17 cellular contexts compared by ENCODE assay signal in genomic region chr22:45493286-45493771, GRCh38. TPM values are rescaled to one million over a fixed set of nuclear protein-coding genes. Genes with fewer than 3 reads are reported as not detected.
A peak's percentile ranks its signal among the peaks of the same experiment; 100 is the strongest.
DNase-seq lines count a peak whose midpoint lies in the region; ATAC-seq and TF ChIP-seq lines count a peak whose summit lies in the region.
"Had no signal": no experiment of that assay in that cellular context is flagged by ENCODE, and none has a peak within 500 bp of the region (broad histone marks: within the 10 kb centered on the region; RNA-seq: fewer than 3 reads in every experiment).

No MANE protein-coding gene starts in this region.

- TF ChIP-seq CTCF in chondrocyte (IDR thresholded peaks at IDR 0.05) (no peak), spleen (IDR thresholded peaks at IDR 0.05 in 8 of 11, conservative IDR thresholded peaks at IDR 0.05 in 3 of 11) (no peak), type B pancreatic cell (conservative IDR thresholded peaks at IDR 0.05) (no peak)

- H3K36me3 ChIP-seq in spleen, result no peaks in the 10 kb centered on the region
- H3K36me3 ChIP-seq in CD4-positive, alpha-beta memory T cell (ENCODE audit: insufficient read depth, low read length), result no peaks in the 10 kb centered on the region
- H3K36me3 ChIP-seq: Peyer's patch, stomach had no signal

- H3K9me3 ChIP-seq in right cardiac atrium (ENCODE audit: control insufficient read depth, low read length) (no peaks in the 10 kb centered on the region), spleen (no peaks in the 10 kb centered on the region)
- no peaks in the 10 kb centered on the region for H3K9me3 ChIP-seq in CD4-positive, alpha-beta memory T cell (ENCODE audit: control insufficient read depth in 1 of 2, low read length in 2 of 2)
- H3K9me3 ChIP-seq: Peyer's patch, stomach had no signal

- peak overlapping the region; percentile 57 for H3K27ac ChIP-seq in right cardiac atrium (ENCODE audit: low read length)
- peak overlapping the region in 3 of 8 donors; percentile 23 to 48 (median 26) for H3K27ac ChIP-seq in spleen
- no peak overlapping the region for H3K27ac ChIP-seq in CD4-positive, alpha-beta memory T cell (ENCODE audit: low read depth, low read length)

- peak; percentile 46; the same call in 1 of the 2 replicates for TF ChIP-seq EP300 in Ishikawa (IDR thresholded peaks at IDR 0.05; ENCODE audit: borderline replicate concordance)

- H3K4me1 ChIP-seq in right cardiac atrium (ENCODE audit: control insufficient read depth, insufficient read depth, low read length), result peaks cover 6% of the 10 kb centered on the region
- H3K4me1 ChIP-seq in spleen, result peaks cover 0 to 7% (median 0%) of the 10 kb centered on the region in 6 donors
- H3K4me1 ChIP-seq in CD4-positive, alpha-beta memory T cell (ENCODE audit: insufficient read depth, low read length), result no peaks in the 10 kb centered on the region
- H3K4me1 ChIP-seq: Peyer's patch had no signal

- H3K4me3 Mint-ChIP-seq in chondrocyte (ENCODE audit: unreplicated experiment) (no peak overlapping the region), type B pancreatic cell (no peak overlapping the region)
- H3K4me3 Mint-ChIP-seq in CD4-positive, alpha-beta memory T cell, result peak overlapping the region in 1 of 8 donors; percentile 21
- H3K4me3 Mint-ChIP-seq: activated CD4-positive, alpha-beta memory T cell treated with anti-CD3 and anti-CD28 coated beads, Interleukin-2, amount 10 ng/mL, durations not matched to agents 7 days and 5 days; CD4-positive, CD25-positive, alpha-beta regulatory T cell had no signal

- H3K27me3 Mint-ChIP-seq in chondrocyte (ENCODE audit: low read depth), result no peaks in the 10 kb centered on the region
- no peaks in the 10 kb centered on the region for H3K27me3 Mint-ChIP-seq in type B pancreatic cell
- H3K27me3 Mint-ChIP-seq in CD4-positive, alpha-beta memory T cell, result peaks cover 18 to 26% of the 10 kb centered on the region in 2 donors

- TF ChIP-seq POLR2A in spleen (IDR thresholded peaks at IDR 0.05), result no peak

- intact Hi-C loops in right cardiac atrium (cut with DNase I), result no loop called here
- intact Hi-C loops in spleen (cut with DNase I; ENCODE audit: low total_unique reads), result no loop called here
- intact Hi-C loops in CD4-positive, alpha-beta memory T cell (cut with micrococcal nuclease), result no loop called here

- H3K27ac Mint-ChIP-seq in chondrocyte (ENCODE audit: unreplicated experiment), result peak overlapping the region; percentile 55
- no peak overlapping the region for H3K27ac Mint-ChIP-seq in type B pancreatic cell
- H3K27ac Mint-ChIP-seq in CD4-positive, alpha-beta memory T cell, result peak overlapping the region in 1 of 7 donors; percentile 17
- H3K27ac Mint-ChIP-seq: activated CD4-positive, alpha-beta memory T cell treated with anti-CD3 and anti-CD28 coated beads, Interleukin-2, amount 10 ng/mL, durations not matched to agents 7 days and 5 days; H9 had no signal

- H3K4me1 Mint-ChIP-seq in chondrocyte (ENCODE audit: low read depth) (peaks cover 34% of the 10 kb centered on the region), type B pancreatic cell (ENCODE audit: unreplicated experiment) (peaks cover 32% of the 10 kb centered on the region)
- H3K4me1 Mint-ChIP-seq in CD4-positive, alpha-beta memory T cell, result peaks cover 0 to 4% (median 2%) of the 10 kb centered on the region in 4 donors

- POLR2A ChIA-PET in CD4-positive, alpha-beta memory T cell (lab: Charles Lee; ENCODE audit: partially characterized antibody), result no interaction called here

- DNase-seq in chondrocyte (ENCODE audit: low spot score) (no peak), right cardiac atrium (peak; percentile 72 to 80 (median 73)), spleen (peak; percentile 15), RKO (ENCODE audit: low spot score) (no peak), kidney glomerular epithelial cell (lab: John Stamatoyannopoulos, UW) (no peak), type B pancreatic cell (ENCODE audit: extremely low spot score, unreplicated experiment) (no peak)
- no peak for DNase-seq in CD4-positive, alpha-beta memory T cell
- DNase-seq: activated CD4-positive, alpha-beta memory T cell treated with anti-CD3 and anti-CD28 coated beads, Interleukin-2, amount 10 ng/mL, durations not matched to agents 7 days and 5 days; activated effector memory CD4-positive, alpha-beta T cell treated with anti-CD3 and anti-CD28 coated beads, Interleukin-2, amount 50 U/mL, for 16 hours; CD4-positive, CD25-positive, alpha-beta regulatory T cell; central memory CD4-positive, alpha-beta T cell; H9; NCI-H1092; NCI-H510A; stomach had no signal

- TF ChIP-seq RAD21 in Ishikawa (IDR thresholded peaks at IDR 0.05; ENCODE audit: low read depth), result no peak

- H3K9me3 Mint-ChIP-seq in chondrocyte (ENCODE audit: low read depth) (peaks cover 7% of the 10 kb centered on the region), type B pancreatic cell (peaks cover 11% of the 10 kb centered on the region)
- H3K9me3 Mint-ChIP-seq in CD4-positive, alpha-beta memory T cell, result no peaks in the 10 kb centered on the region
- H3K9me3 Mint-ChIP-seq: activated CD4-positive, alpha-beta memory T cell treated with anti-CD3 and anti-CD28 coated beads, Interleukin-2, amount 10 ng/mL, durations not matched to agents 7 days and 5 days; CD4-positive, CD25-positive, alpha-beta regulatory T cell had no signal

- H3K36me3 Mint-ChIP-seq in chondrocyte (ENCODE audit: low read depth), result no peaks in the 10 kb centered on the region
- H3K36me3 Mint-ChIP-seq in type B pancreatic cell, result no peaks in the 10 kb centered on the region
- H3K36me3 Mint-ChIP-seq in CD4-positive, alpha-beta memory T cell, result no peaks in the 10 kb centered on the region
- H3K36me3 Mint-ChIP-seq: CD4-positive, CD25-positive, alpha-beta regulatory T cell had no signal

- H3K27me3 ChIP-seq in right cardiac atrium (ENCODE audit: control insufficient read depth, insufficient read depth) (no peaks in the 10 kb centered on the region), spleen (replicated peaks in 1 of 7) (peaks cover 0 to 51% (median 0%) of the 10 kb centered on the region in 7 donors)
- H3K27me3 ChIP-seq in CD4-positive, alpha-beta memory T cell (ENCODE audit: insufficient read depth, low read length), result no peaks in the 10 kb centered on the region
- H3K27me3 ChIP-seq: Peyer's patch had no signal

- peak; percentile 50 to 59 for ATAC-seq in right cardiac atrium

- no peak overlapping the region for H3K4me3 ChIP-seq in right cardiac atrium (ENCODE audit: low read length)
- H3K4me3 ChIP-seq in spleen, result no peak overlapping the region
- H3K4me3 ChIP-seq in CD4-positive, alpha-beta memory T cell (ENCODE audit: low read length in 2 of 2), result no peak overlapping the region
- H3K4me3 ChIP-seq: Peyer's patch, stomach had no signal

- WGBS in right cardiac atrium, result 62% methylated on average over 13 of the region's 13 CpGs
- WGBS in spleen, 5 donors, result 65 to 90% (median 81%) methylated on average over 10 to 13 of the region's 13 CpGs

- CTCF ChIA-PET in CD4-positive, alpha-beta memory T cell (lab: Charles Lee; ENCODE audit: partially characterized antibody), result interaction anchor here (1.3 kb wide), 1 partner anchor 9 kb away, joined by 3 read pairs; no protein-coding TSS in a partner anchor

TF ChIP-seq in Ishikawa, 13 proteins besides CTCF, POLR2A, EP300 and RAD21 (continues in another document):
- TF ChIP-seq, protein P1, sequence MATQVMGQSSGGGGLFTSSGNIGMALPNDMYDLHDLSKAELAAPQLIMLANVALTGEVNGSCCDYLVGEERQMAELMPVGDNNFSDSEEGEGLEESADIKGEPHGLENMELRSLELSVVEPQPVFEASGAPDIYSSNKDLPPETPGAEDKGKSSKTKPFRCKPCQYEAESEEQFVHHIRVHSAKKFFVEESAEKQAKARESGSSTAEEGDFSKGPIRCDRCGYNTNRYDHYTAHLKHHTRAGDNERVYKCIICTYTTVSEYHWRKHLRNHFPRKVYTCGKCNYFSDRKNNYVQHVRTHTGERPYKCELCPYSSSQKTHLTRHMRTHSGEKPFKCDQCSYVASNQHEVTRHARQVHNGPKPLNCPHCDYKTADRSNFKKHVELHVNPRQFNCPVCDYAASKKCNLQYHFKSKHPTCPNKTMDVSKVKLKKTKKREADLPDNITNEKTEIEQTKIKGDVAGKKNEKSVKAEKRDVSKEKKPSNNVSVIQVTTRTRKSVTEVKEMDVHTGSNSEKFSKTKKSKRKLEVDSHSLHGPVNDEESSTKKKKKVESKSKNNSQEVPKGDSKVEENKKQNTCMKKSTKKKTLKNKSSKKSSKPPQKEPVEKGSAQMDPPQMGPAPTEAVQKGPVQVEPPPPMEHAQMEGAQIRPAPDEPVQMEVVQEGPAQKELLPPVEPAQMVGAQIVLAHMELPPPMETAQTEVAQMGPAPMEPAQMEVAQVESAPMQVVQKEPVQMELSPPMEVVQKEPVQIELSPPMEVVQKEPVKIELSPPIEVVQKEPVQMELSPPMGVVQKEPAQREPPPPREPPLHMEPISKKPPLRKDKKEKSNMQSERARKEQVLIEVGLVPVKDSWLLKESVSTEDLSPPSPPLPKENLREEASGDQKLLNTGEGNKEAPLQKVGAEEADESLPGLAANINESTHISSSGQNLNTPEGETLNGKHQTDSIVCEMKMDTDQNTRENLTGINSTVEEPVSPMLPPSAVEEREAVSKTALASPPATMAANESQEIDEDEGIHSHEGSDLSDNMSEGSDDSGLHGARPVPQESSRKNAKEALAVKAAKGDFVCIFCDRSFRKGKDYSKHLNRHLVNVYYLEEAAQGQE (IDR thresholded peaks at IDR 0.05; ENCODE audit: low read depth), result no peak
- TF ChIP-seq USF1 (IDR thresholded peaks at IDR 0.05), result no peak
- no peak for TF ChIP-seq TEAD4 (IDR thresholded peaks at IDR 0.05)
- TF ChIP-seq NFIC (IDR thresholded peaks at IDR 0.05), result peak; percentile 68
- no peak for TF ChIP-seq ZBTB7A (IDR thresholded peaks at IDR 0.05; ENCODE audit: low read depth)
- TF ChIP-seq, protein P2, sequence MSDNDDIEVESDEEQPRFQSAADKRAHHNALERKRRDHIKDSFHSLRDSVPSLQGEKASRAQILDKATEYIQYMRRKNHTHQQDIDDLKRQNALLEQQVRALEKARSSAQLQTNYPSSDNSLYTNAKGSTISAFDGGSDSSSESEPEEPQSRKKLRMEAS (IDR thresholded peaks at IDR 0.05), result peak; percentile 71
- no peak for TF ChIP-seq TAF1 (IDR thresholded peaks at IDR 0.05; ENCODE audit: low read depth)
- TF ChIP-seq CEBPB (IDR thresholded peaks at IDR 0.05), result peak; percentile 73

RNA-seq across cellular contexts. Expression of gene FBLN1, which starts 9.4 kb away (rescaled TPM):
- total RNA-seq in chondrocyte, result 127 to 186 TPM (median 183 TPM) in 3 replicates
- 100 to 1,000 TPM; 286 to 456 (median 397) TPM for total RNA-seq in right cardiac atrium
- polyA plus RNA-seq in right cardiac atrium, result 228 TPM
- 10 to 100 TPM in 5 of 7 donors, 1 to 10 TPM in 2; 5.2 to 20.3 (median 13.5) TPM for total RNA-seq in spleen
- polyA plus RNA-seq in spleen, result 10 to 100 TPM in 1 of 3 donors, 1 to 10 TPM in 2; 1.9 to 10.4 (median 6.1) TPM
- 121 and 271 TPM in 2 replicates for total RNA-seq in type B pancreatic cell (ENCODE audit: low replicate concordance)
- total RNA-seq in CD4-positive, alpha-beta memory T cell, result not detected
- not detected for polyA plus RNA-seq in CD4-positive, alpha-beta memory T cell
- total RNA-seq: activated CD4-positive, alpha-beta memory T cell treated with anti-CD3 and anti-CD28 coated beads, Interleukin-2, amount 10 ng/mL, durations not matched to agents 7 days and 5 days had no signal
- polyA plus RNA-seq: CD4-positive, CD25-positive, alpha-beta regulatory T cell had no signal

Comparison
In these comparisons a context has a peak if more than half of its experiments do, and no peak if none do; other contexts are left out.
1. DNase-seq: peak in right cardiac atrium (3 of 3) and spleen (single experiment); none in chondrocyte (single experiment), RKO (single experiment), kidney glomerular epithelial cell (single experiment), type B pancreatic cell (single experiment) and CD4-positive, alpha-beta memory T cell (0 of 5).